ENCODE assay signal across 20 cellular contexts in genomic region chr22:24053481-24054226, GRCh38. TPM values are rescaled to one million over a fixed set of nuclear protein-coding genes. Genes with fewer than 3 reads are reported as not detected.
A peak's percentile ranks its signal among the peaks of the same experiment; 100 is the strongest.
DNase-seq lines count a peak whose midpoint lies in the region; ATAC-seq and TF ChIP-seq lines count a peak whose summit lies in the region.
"Had no signal": no experiment of that assay in that cellular context is flagged by ENCODE, and none has a peak within 500 bp of the region (broad histone marks: within the 10 kb centered on the region; RNA-seq: fewer than 3 reads in every experiment).

No MANE protein-coding gene starts in this region.

- no peaks in the 10 kb centered on the region for H3K4me1 ChIP-seq in breast epithelium

- BruUV-seq in MCF 10A (replicated peaks; lab: Mats Ljungman, UMichigan), result no TSS peak

- H3K4me3 ChIP-seq in breast epithelium (no peak overlapping the region), choroid plexus epithelial cell (ENCODE audit: low read depth, low read length) (no peak overlapping the region)
- H3K4me3 ChIP-seq: skin epidermis had no signal

- no peak for TF ChIP-seq POLR2A in breast epithelium (IDR thresholded peaks at IDR 0.05)

- CTCF ChIA-PET in MCF 10A (lab: Yijun Ruan, JAX), result interaction anchor here (0.6 kb wide), 1 partner anchor 105 kb away, joined by 3 read pairs; no protein-coding TSS in a partner anchor

- H3K4me3 Mint-ChIP-seq in MCF 10A (ENCODE audit: unreplicated experiment) (no peak overlapping the region), type B pancreatic cell (no peak overlapping the region)

- H3K27me3 Mint-ChIP-seq in MCF 10A (ENCODE audit: insufficient read depth, unreplicated experiment) (no peaks in the 10 kb centered on the region), type B pancreatic cell (no peaks in the 10 kb centered on the region)

- no peak overlapping the region for H3K27ac Mint-ChIP-seq in MCF 10A (ENCODE audit: low read depth, unreplicated experiment)
- H3K27ac Mint-ChIP-seq in type B pancreatic cell, result peak overlapping the region; percentile 14

- DNase-seq in MCF 10A (ENCODE audit: unreplicated experiment), result peak; percentile 24
- no peak for DNase-seq in breast epithelium (ENCODE audit: low spot score in 2 of 2)
- peak; percentile 58 for DNase-seq in M059J (ENCODE audit: low read depth)
- DNase-seq in choroid plexus epithelial cell (ENCODE audit: low read depth), result peak; percentile 26
- DNase-seq in type B pancreatic cell (ENCODE audit: extremely low spot score, unreplicated experiment), result no peak
- DNase-seq in occipital lobe (lab: John Stamatoyannopoulos, UW), result no peak
- DNase-seq in NCI-H2171 treated with DMSO at 0.1 percent for 48 hours (lab: John Stamatoyannopoulos, UW), result no peak
- DNase-seq: activated CD4-positive, alpha-beta T cell treated with anti-CD3 and anti-CD28 coated beads, Interleukin-2, amount 50 U/mL, for 4 hours; activated gamma-delta T cell treated with Interleukin-2 at 50 U/mL for 16 hours; cerebellar nuclear complex; DMS 273 treated with DMSO at 0.1 percent for 48 hours; kidney; NCI-H1417 treated with DMSO at 0.1 percent for 48 hours; NCI-H774; SW 1271 had no signal

- H3K9me3 ChIP-seq in breast epithelium, result no peaks in the 10 kb centered on the region

- no peaks in the 10 kb centered on the region for H3K9me3 Mint-ChIP-seq in MCF 10A (ENCODE audit: unreplicated experiment)
- H3K9me3 Mint-ChIP-seq in type B pancreatic cell, result no peaks in the 10 kb centered on the region

- TF ChIP-seq CTCF in MCF 10A (IDR thresholded peaks at IDR 0.05; ENCODE audit: unreplicated experiment) (no peak), breast epithelium (IDR thresholded peaks at IDR 0.05) (no peak), choroid plexus epithelial cell (conservative IDR thresholded peaks at IDR 0.05; ENCODE audit: low read depth, low read length) (no peak), type B pancreatic cell (conservative IDR thresholded peaks at IDR 0.05) (no peak)

- H3K36me3 Mint-ChIP-seq in MCF 10A (ENCODE audit: insufficient read depth, unreplicated experiment) (peaks cover 70% of the 10 kb centered on the region), type B pancreatic cell (peaks cover 32% of the 10 kb centered on the region)

- H3K4me1 Mint-ChIP-seq in MCF 10A (ENCODE audit: insufficient read depth, unreplicated experiment), result no peaks in the 10 kb centered on the region
- H3K4me1 Mint-ChIP-seq in type B pancreatic cell (ENCODE audit: unreplicated experiment), result no peaks in the 10 kb centered on the region

- intact Hi-C loops in MCF 10A (cut with micrococcal nuclease) (no loop called here), breast epithelium (cut with DNase I; ENCODE audit: low total_unique reads) (loop anchor here (10.0 kb wide), 1 partner anchor 461 kb away; no protein-coding TSS in a partner anchor)

- H3K36me3 ChIP-seq in breast epithelium, result no peaks in the 10 kb centered on the region

- H3K27me3 ChIP-seq in breast epithelium, result no peaks in the 10 kb centered on the region

- no peak overlapping the region for H3K27ac ChIP-seq in breast epithelium

- POLR2A ChIA-PET in MCF 10A (lab: Yijun Ruan, JAX), result no interaction called here

- ATAC-seq in GM21447 (IDR thresholded peaks at IDR 0.05; ENCODE audit: unreplicated experiment), result no peak

RNA-seq across cellular contexts. Expression of gene CABIN1, which starts 42.5 kb away (rescaled TPM):
- total RNA-seq in MCF 10A (2022) (47.4 and 47.5 TPM in 2 replicates), breast epithelium (10 to 100 TPM; 24.3 to 56.7 (median 50.8) TPM), type B pancreatic cell (ENCODE audit: low replicate concordance) (57.1 and 73.9 TPM in 2 replicates), occipital lobe (39.6 TPM)
- 13.1 and 24.1 TPM in 2 replicates for total RNA-seq in M059J (2014; rRNA removed; shearing (Covaris generic))

RNA-seq across cellular contexts. Expression of gene GSTT4, which starts 48.4 kb away (rescaled TPM):
- total RNA-seq in MCF 10A (2022), result not detected in 2 replicates
- not detected for total RNA-seq in breast epithelium
- not detected in 2 replicates for total RNA-seq in M059J (2014; rRNA removed; shearing (Covaris generic))
- total RNA-seq in type B pancreatic cell (ENCODE audit: low replicate concordance), result not detected in 2 replicates
- not detected for total RNA-seq in occipital lobe
- total RNA-seq: A673, fibroblast of villous mesenchyme, kidney, urinary bladder had no signal

Comparison
In these comparisons a context has a peak if more than half of its experiments do, and no peak if none do; other contexts are left out.
1. DNase-seq: peak in MCF 10A (single experiment), M059J (single experiment) and choroid plexus epithelial cell (single experiment); none in breast epithelium (0 of 2), type B pancreatic cell (single experiment), occipital lobe (single experiment) and NCI-H2171 treated with DMSO at 0.1 percent for 48 hours (single experiment).